ENCODE assay signal across 1 cellular context in genomic region chr16:13110124-13110796, GRCh38.
A peak's percentile ranks its signal among the peaks of the same experiment; 100 is the strongest.
TF ChIP-seq lines count a peak whose summit lies in the region.

No MANE protein-coding gene starts in this region.

TF ChIP-seq in HepG2, 621 proteins besides CTCF, POLR2A, EP300 and RAD21 (continued from another document):
- TF ChIP-seq MTF2 (CRISPR knock-in tag; IDR thresholded peaks at IDR 0.05; ENCODE audit: borderline replicate concordance) (no peak), ZNF263 (CRISPR knock-in tag; IDR thresholded peaks at IDR 0.05) (peak; percentile 74), SMARCC2 (IDR thresholded peaks at IDR 0.05) (0 out of 2 replicates have a peak, but pooled peaks have one; percentile 43), NFYB (CRISPR knock-in tag; IDR thresholded peaks at IDR 0.05) (peak; percentile 77), HDAC1 (CRISPR knock-in tag; IDR thresholded peaks at IDR 0.05) (peak; percentile 71), ARHGAP35 (CRISPR knock-in tag; IDR thresholded peaks at IDR 0.05; ENCODE audit: borderline replicate concordance) (0 out of 2 replicates have a peak, but pooled peaks have one; percentile 55), ZNF292 (CRISPR knock-in tag; IDR thresholded peaks at IDR 0.05; ENCODE audit: borderline replicate concordance, low read depth) (peak; percentile 97)
